2 cellular contexts compared by ENCODE assay signal in genomic region chr17:75975757-75976174, GRCh38.
TF ChIP-seq lines count a peak whose summit lies in the region.

No MANE protein-coding gene starts in this region.

TF ChIP-seq in SK-N-SH, 30 proteins besides CTCF, POLR2A, EP300 and RAD21 (continued from another document):
- TF ChIP-seq USF2 (IDR thresholded peaks at IDR 0.05; ENCODE audit: borderline replicate concordance, low read depth, low read length): no peak
TF ChIP-seq in SK-N-SH: peak in this region for 0.

TF ChIP-seq in SK-N-SH treated with all-trans-retinoic acid at 6 μM for 48 hours, 23 proteins besides CTCF, POLR2A, EP300 and RAD21 (continued from another document):
- no peak for TF ChIP-seq PATZ1 (CRISPR knock-in tag; IDR thresholded peaks at IDR 0.05; ENCODE audit: borderline replicate concordance)
- no peak for TF ChIP-seq ARNTL (CRISPR knock-in tag; IDR thresholded peaks at IDR 0.05; ENCODE audit: borderline replicate concordance, low read depth)
